8 cellular contexts compared by ENCODE assay signal in the genomic region with DNA sequence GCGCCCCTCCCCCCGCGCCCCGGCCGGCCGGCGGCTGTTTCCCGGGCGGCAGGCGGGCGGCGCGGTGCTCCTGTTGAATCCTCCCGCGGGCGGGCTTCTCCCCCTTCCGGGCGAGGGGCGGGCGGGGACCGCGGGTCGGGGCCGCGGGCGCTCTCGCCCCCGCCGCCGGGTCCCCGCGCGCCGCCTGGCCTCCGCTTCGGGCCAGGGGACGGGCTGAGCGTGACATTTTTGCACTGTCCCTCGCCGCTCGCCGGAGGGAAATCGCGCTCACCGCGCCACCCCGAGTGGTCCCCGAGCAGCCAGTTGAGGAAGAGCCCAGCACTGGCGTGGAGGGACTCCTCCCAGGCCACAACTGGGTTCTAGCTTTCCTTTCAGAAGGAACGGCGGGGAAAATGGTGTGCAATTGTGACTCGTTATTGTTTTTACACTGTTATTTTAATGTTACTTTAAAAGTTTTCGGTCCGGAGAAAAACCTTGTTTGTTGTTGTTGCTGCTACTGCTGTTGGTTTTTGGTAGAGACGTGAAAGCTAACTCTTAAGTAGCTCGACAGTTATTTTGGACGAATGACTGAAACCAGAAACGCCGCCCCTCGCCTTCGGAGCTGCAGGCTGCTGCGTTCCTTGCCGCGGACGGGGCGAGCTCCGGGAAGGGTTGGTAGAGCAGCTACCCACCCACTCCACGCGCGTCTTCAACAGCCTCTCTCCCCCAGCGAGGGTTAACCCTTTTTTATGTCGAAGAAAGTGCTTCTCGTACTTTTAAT. TPM values are rescaled to one million over a fixed set of nuclear protein-coding genes. Genes with fewer than 3 reads are reported as not detected.
A peak's percentile ranks its signal among the peaks of the same experiment; 100 is the strongest.
DNase-seq lines count a peak whose midpoint lies in the region; ATAC-seq and TF ChIP-seq lines count a peak whose summit lies in the region.

No MANE protein-coding gene starts in this region.

- H3K27ac ChIP-seq in ectodermal cell (ENCODE audit: insufficient read depth, low read depth, low read length, poor library complexity, severe bottlenecking) = peak overlapping the region; percentile 79
- H3K27ac ChIP-seq in lung (ENCODE audit: low read depth in 1 of 2, low read length in 1 of 2) = peak overlapping the region; percentile 90 to 92

- peaks cover 10% of the 10 kb centered on the region for H3K36me3 Mint-ChIP-seq in activated CD4-positive, alpha-beta memory T cell treated with anti-CD3 and anti-CD28 coated beads, Interleukin-2, amount 10 ng/mL, durations not matched to agents 7 days and 5 days (ENCODE audit: low read depth)

- TF ChIP-seq CTCF in lung (IDR thresholded peaks at IDR 0.05; ENCODE audit: control extremely low read depth, extremely low read depth) = no peak

- H3K9me3 Mint-ChIP-seq in activated CD4-positive, alpha-beta memory T cell treated with anti-CD3 and anti-CD28 coated beads, Interleukin-2, amount 10 ng/mL, durations not matched to agents 7 days and 5 days = no peaks in the 10 kb centered on the region

- peak overlapping the region; percentile 92 for H3K27ac Mint-ChIP-seq in activated CD4-positive, alpha-beta memory T cell treated with anti-CD3 and anti-CD28 coated beads, Interleukin-2, amount 10 ng/mL, durations not matched to agents 7 days and 5 days

- H3K9me3 ChIP-seq in ectodermal cell (ENCODE audit: control insufficient read depth, low read length) = no peaks in the 10 kb centered on the region
- H3K9me3 ChIP-seq in lung (ENCODE audit: control insufficient read depth in 2 of 2, insufficient read depth in 1 of 2, low read length in 1 of 2) = no peaks in the 10 kb centered on the region

- peak; percentile 80 for DNase-seq in NK-92 treated with Interleukin-12 subunit alpha and Interleukin-12 subunit beta, amount 100 ng/mL, for 24 hours (lab: John Stamatoyannopoulos, UW)
- no peak for DNase-seq in NK-92 (lab: John Stamatoyannopoulos, UW; ENCODE audit: unreplicated experiment)
- DNase-seq in NCI-H2227 (lab: John Stamatoyannopoulos, UW; ENCODE audit: unreplicated experiment) = peak; percentile 68
- DNase-seq in activated CD4-positive, alpha-beta memory T cell treated with anti-CD3 and anti-CD28 coated beads, Interleukin-2, amount 10 ng/mL, durations not matched to agents 7 days and 5 days = peak; percentile 57
- peak; percentile 57 for DNase-seq in lung (ENCODE audit: low spot score)
- peak; percentile 23 to 49 (median 36) for DNase-seq in stimulated activated CD4-positive, alpha-beta T cell treated with anti-CD3 and anti-CD28 coated beads, TNF-alpha, amount 100 ng/mL, for 48 hours (ENCODE audit: low read depth in 3 of 3)

- 0% methylated on average over 73 of the region's 73 CpGs for WGBS in ectodermal cell, 2 experiments
- 0 to 1% methylated on average over 44 to 73 of the region's 73 CpGs for WGBS in lung, 2 donors

- H3K27me3 ChIP-seq in ectodermal cell (ENCODE audit: control insufficient read depth, insufficient read depth, low read length, poor library complexity, severe bottlenecking) (peaks cover 9% of the 10 kb centered on the region), lung (ENCODE audit: control insufficient read depth, insufficient read depth) (no peaks in the 10 kb centered on the region)

- H3K36me3 ChIP-seq in ectodermal cell (ENCODE audit: control insufficient read depth, insufficient read depth, low read length) = no peaks in the 10 kb centered on the region
- no peaks in the 10 kb centered on the region for H3K36me3 ChIP-seq in lung (ENCODE audit: control insufficient read depth in 2 of 2, insufficient read depth in 2 of 2, low read length in 2 of 2)

- H3K4me1 ChIP-seq in ectodermal cell (ENCODE audit: control insufficient read depth, insufficient read depth, low read length) (peaks cover 9% of the 10 kb centered on the region), lung (ENCODE audit: control insufficient read depth in 2 of 2, insufficient read depth in 2 of 2, low read length in 2 of 2) (peaks cover 0 to 5% of the 10 kb centered on the region in 2 donors)

- peaks cover 3% of the 10 kb centered on the region for H3K27me3 Mint-ChIP-seq in activated CD4-positive, alpha-beta memory T cell treated with anti-CD3 and anti-CD28 coated beads, Interleukin-2, amount 10 ng/mL, durations not matched to agents 7 days and 5 days

- H3K4me1 Mint-ChIP-seq in activated CD4-positive, alpha-beta memory T cell treated with anti-CD3 and anti-CD28 coated beads, Interleukin-2, amount 10 ng/mL, durations not matched to agents 7 days and 5 days = peaks cover 43% of the 10 kb centered on the region

- H3K4me3 Mint-ChIP-seq in activated CD4-positive, alpha-beta memory T cell treated with anti-CD3 and anti-CD28 coated beads, Interleukin-2, amount 10 ng/mL, durations not matched to agents 7 days and 5 days = peak overlapping the region; percentile 93

- ATAC-seq in HG02885 (IDR thresholded peaks at IDR 0.05; ENCODE audit: poor library complexity, unreplicated experiment) = peak; percentile 44
- peak; percentile 10 for ATAC-seq in lung (ENCODE audit: insufficient read depth, low FRiP score)

- H3K4me3 ChIP-seq in ectodermal cell (ENCODE audit: insufficient read depth, low read depth, low read length) (peak overlapping the region; percentile 65), lung (peak overlapping the region; percentile 57)

- POLR2A ChIA-PET in activated CD4-positive, alpha-beta memory T cell treated with anti-CD3 and anti-CD28 coated beads, Interleukin-2, amount 10 ng/mL, durations not matched to agents 7 days and 5 days (lab: Charles Lee) = interaction anchor here (0.5 to 2.0 kb wide), 23 partner anchors 37 to 1912 kb away, joined by 3 to 11 read pairs (median 4); a partner anchor contains a TSS

- CTCF ChIA-PET in activated CD4-positive, alpha-beta memory T cell treated with anti-CD3 and anti-CD28 coated beads, Interleukin-2, amount 10 ng/mL, durations not matched to agents 7 days and 5 days (lab: Charles Lee) = interaction anchor here (0.8 to 4.4 kb wide), 14 partner anchors 9 to 956 kb away, joined by 3 to 52 read pairs (median 6); a partner anchor contains a TSS

RNA-seq across cellular contexts. Expression of a gene that starts 0.9 kb away (rescaled TPM):
- 10 to 100 TPM; 59.5 to 60.6 TPM for total RNA-seq in activated CD4-positive, alpha-beta memory T cell treated with anti-CD3 and anti-CD28 coated beads, Interleukin-2, amount 10 ng/mL, durations not matched to agents 7 days and 5 days
- 58.5 TPM for polyA plus RNA-seq in ectodermal cell (2013, experiment 1 of 4)
- 52.2 TPM for polyA plus RNA-seq in ectodermal cell (2013, experiment 2 of 4)
- polyA plus RNA-seq in ectodermal cell (2013, experiment 3 of 4) = 43.8 TPM
- polyA plus RNA-seq in ectodermal cell (2013, experiment 4 of 4) = 46.7 TPM
- 100 to 1,000 TPM in 1 of 2 donors, 10 to 100 TPM in 1; 31.0 to 111 TPM for total RNA-seq in lung
- polyA plus RNA-seq in lung = 1 to 10 TPM; 5.3 to 7.7 TPM

RNA-seq across cellular contexts. Expression of a gene that starts 48.6 kb away (rescaled TPM):
- total RNA-seq in activated CD4-positive, alpha-beta memory T cell treated with anti-CD3 and anti-CD28 coated beads, Interleukin-2, amount 10 ng/mL, durations not matched to agents 7 days and 5 days = 100 to 1,000 TPM; 119 to 126 TPM
- polyA plus RNA-seq in ectodermal cell (2013, experiment 1 of 4) = 83.8 TPM
- 94.9 TPM for polyA plus RNA-seq in ectodermal cell (2013, experiment 2 of 4)
- 67.1 TPM for polyA plus RNA-seq in ectodermal cell (2013, experiment 3 of 4)
- 82.9 TPM for polyA plus RNA-seq in ectodermal cell (2013, experiment 4 of 4)
- 100 to 1,000 TPM in 1 of 2 donors, 10 to 100 TPM in 1; 87.5 to 402 TPM for total RNA-seq in lung
- 10 to 100 TPM; 41.1 to 62.6 TPM for polyA plus RNA-seq in lung
